In genomic region chr19:39339636-39340035, GRCh38 we compare ENCODE assay signal across 21 cellular contexts. TPM values are rescaled to one million over a fixed set of nuclear protein-coding genes. Genes with fewer than 3 reads are reported as not detected.
DNase-seq lines count a peak whose midpoint lies in the region; ATAC-seq, FAIRE-seq and TF ChIP-seq lines count a peak whose summit lies in the region.
"Had no signal": no experiment of that assay in that cellular context is flagged by ENCODE, and none has a peak within 500 bp of the region (broad histone marks: within the 10 kb centered on the region; RNA-seq: fewer than 3 reads in every experiment).

No MANE protein-coding gene starts in this region.

- H3K4me3 ChIP-seq in bronchial epithelial cell (ENCODE audit: low read depth, low read length) (no peak overlapping the region), H7 (ENCODE audit: insufficient read depth, low read depth, low read length) (no peak overlapping the region)
- H3K4me3 ChIP-seq: sigmoid colon, upper lobe of right lung had no signal

- H3K27me3 Mint-ChIP-seq in natural killer cell treated with Interleukin-12 subunit alpha and Interleukin-12 subunit beta and Interleukin-15 and Interleukin-18, amount 100 ng/mL, for 72 hours = no peaks in the 10 kb centered on the region
- H3K27me3 Mint-ChIP-seq in natural killer cell (ENCODE audit: low read depth in 2 of 2) (no peaks in the 10 kb centered on the region), Calu3 (ENCODE audit: unreplicated experiment) (peaks cover 39% of the 10 kb centered on the region)

- peak; percentile 23 for FAIRE-seq in bronchial epithelial cell (lab: Jason Lieb, UNC)
- FAIRE-seq in urothelium cell line (lab: Jason Lieb, UNC) = peak; percentile 74

- H3K9me3 Mint-ChIP-seq in natural killer cell treated with Interleukin-12 subunit alpha and Interleukin-12 subunit beta and Interleukin-15 and Interleukin-18, amount 100 ng/mL, for 72 hours = no peaks in the 10 kb centered on the region
- H3K9me3 Mint-ChIP-seq in natural killer cell = no peaks in the 10 kb centered on the region
- H3K9me3 Mint-ChIP-seq in Calu3 (ENCODE audit: low read depth, unreplicated experiment) = no peaks in the 10 kb centered on the region

- no peak for DNase-seq in natural killer cell treated with Interleukin-12 subunit alpha and Interleukin-12 subunit beta and Interleukin-15 and Interleukin-18, amount 100 ng/mL, for 72 hours (ENCODE audit: low spot score)
- DNase-seq in natural killer cell (no peak), OCI-M1 (lab: John Stamatoyannopoulos, UW) (peak; percentile 33), bronchial epithelial cell (ENCODE audit: low read depth) (no peak), urothelium cell line (ENCODE audit: low spot score) (no peak), H7 (no peak), Calu3 (no peak)
- DNase-seq: AML-193; cortex of kidney; DMS79 treated with DMSO at 0.1 percent for 48 hours; HCEC 1CT; KG1; NCI-H1436; NCI-H345; nucleus accumbens; sigmoid colon; stimulated activated CD4-positive, alpha-beta T cell treated with anti-CD3 and anti-CD28 coated beads, Interleukin-4, amount 100 ng/mL, for 1 hour; upper lobe of right lung had no signal

- CTCF ChIA-PET in Calu3 (lab: Charles Lee) = no interaction called here

- H3K4me1 Mint-ChIP-seq in natural killer cell treated with Interleukin-12 subunit alpha and Interleukin-12 subunit beta and Interleukin-15 and Interleukin-18, amount 100 ng/mL, for 72 hours (ENCODE audit: low read depth in 2 of 2) = peaks cover 63 to 73% of the 10 kb centered on the region in 2 donors
- H3K4me1 Mint-ChIP-seq in natural killer cell (peaks cover 47 to 63% of the 10 kb centered on the region in 2 donors), Calu3 (ENCODE audit: low read depth, unreplicated experiment) (peaks cover 36% of the 10 kb centered on the region)

- no peak for ATAC-seq in natural killer cell treated with Interleukin-12 subunit alpha and Interleukin-12 subunit beta and Interleukin-15 and Interleukin-18, amount 100 ng/mL, for 72 hours
- no peak for ATAC-seq in natural killer cell
- ATAC-seq in HG03097 (IDR thresholded peaks at IDR 0.05; ENCODE audit: low FRiP score, unreplicated experiment) = no peak
- ATAC-seq: upper lobe of right lung had no signal

- TF ChIP-seq CTCF in natural killer cell (IDR thresholded peaks at IDR 0.05) (no peak), bronchial epithelial cell (IDR thresholded peaks at IDR 0.05; ENCODE audit: insufficient read depth, low read length, severe bottlenecking) (no peak), Calu3 (IDR thresholded peaks at IDR 0.05; ENCODE audit: unreplicated experiment) (no peak)

- H3K27ac Mint-ChIP-seq in natural killer cell treated with Interleukin-12 subunit alpha and Interleukin-12 subunit beta and Interleukin-15 and Interleukin-18, amount 100 ng/mL, for 72 hours = peak overlapping the region; percentile 91 to 97
- H3K27ac Mint-ChIP-seq in natural killer cell (peak overlapping the region in 1 of 2 donors; percentile 27), Calu3 (ENCODE audit: unreplicated experiment) (no peak overlapping the region)

- H3K36me3 ChIP-seq in bronchial epithelial cell (ENCODE audit: control insufficient read depth, insufficient read depth, low read length) (no peaks in the 10 kb centered on the region), H7 (replicated peaks; ENCODE audit: control insufficient read depth, insufficient read depth, low read length) (no peaks in the 10 kb centered on the region)
- H3K36me3 ChIP-seq: sigmoid colon, upper lobe of right lung had no signal

- no peak overlapping the region for H3K4me3 Mint-ChIP-seq in natural killer cell treated with Interleukin-12 subunit alpha and Interleukin-12 subunit beta and Interleukin-15 and Interleukin-18, amount 100 ng/mL, for 72 hours
- no peak overlapping the region for H3K4me3 Mint-ChIP-seq in natural killer cell
- H3K4me3 Mint-ChIP-seq in Calu3 (ENCODE audit: low read depth, unreplicated experiment) = no peak overlapping the region

- intact Hi-C loops in natural killer cell (cut with micrococcal nuclease) = loop anchor here (2.0 to 5.0 kb wide), 2 partner anchors 42 to 97 kb away; partner anchors contain the start of gene IFNL1
- intact Hi-C loops in Calu3 (cut with micrococcal nuclease; ENCODE audit: unreplicated experiment) = no loop called here

- H3K27me3 ChIP-seq in bronchial epithelial cell (ENCODE audit: control insufficient read depth, insufficient read depth, low read length) (no peaks in the 10 kb centered on the region), H7 (ENCODE audit: control insufficient read depth, insufficient read depth, low read length) (no peaks in the 10 kb centered on the region)
- H3K27me3 ChIP-seq: sigmoid colon, upper lobe of right lung had no signal

- peaks cover 10% of the 10 kb centered on the region for H3K36me3 Mint-ChIP-seq in natural killer cell treated with Interleukin-12 subunit alpha and Interleukin-12 subunit beta and Interleukin-15 and Interleukin-18, amount 100 ng/mL, for 72 hours
- H3K36me3 Mint-ChIP-seq in natural killer cell (no peaks in the 10 kb centered on the region), Calu3 (ENCODE audit: insufficient read depth, unreplicated experiment) (peaks cover 35% of the 10 kb centered on the region)

- no TSS peak for BruUV-seq in Calu3 (replicated peaks; lab: Mats Ljungman, UMichigan)

RNA-seq across cellular contexts. Expression of gene SAMD4B, which starts 2.6 kb away (rescaled TPM):
- total RNA-seq in natural killer cell treated with Interleukin-12 subunit alpha and Interleukin-12 subunit beta and Interleukin-15 and Interleukin-18, amount 100 ng/mL, for 72 hours = 10 to 100 TPM; 81.4 to 95.5 TPM
- total RNA-seq in natural killer cell = 10 to 100 TPM; 67.8 to 80.8 (median 78.9) TPM
- total RNA-seq in bronchial epithelial cell = 19.2 and 38.7 TPM in 2 replicates
- total RNA-seq in H7 (2014; rRNA removed; shearing (Covaris generic)) = 113 and 122 TPM in 2 replicates
- 214 and 237 TPM in 2 replicates for total RNA-seq in Calu3 (2022)

RNA-seq across cellular contexts. Expression of gene GMFG, which starts 3.8 kb away (rescaled TPM):
- total RNA-seq in natural killer cell treated with Interleukin-12 subunit alpha and Interleukin-12 subunit beta and Interleukin-15 and Interleukin-18, amount 100 ng/mL, for 72 hours = 100 to 1,000 TPM; 185 to 242 TPM
- total RNA-seq in natural killer cell (100 to 1,000 TPM; 315 to 331 (median 329) TPM), bronchial epithelial cell (not detected in 2 replicates), Calu3 (2022) (not detected in 2 replicates)
- total RNA-seq in H7 (2014; rRNA removed; shearing (Covaris generic)) = 0.63 TPM in 1 of 2 replicates, not detected in the other

RNA-seq across cellular contexts. Expression of gene LRFN1, which starts 19.0 kb away (rescaled TPM):
- 1 to 10 TPM; 2.3 to 4.9 TPM for total RNA-seq in natural killer cell treated with Interleukin-12 subunit alpha and Interleukin-12 subunit beta and Interleukin-15 and Interleukin-18, amount 100 ng/mL, for 72 hours
- total RNA-seq in natural killer cell (10 to 100 TPM in 1 of 3 donors, 1 to 10 TPM in 2; 5.9 to 12.5 (median 6.9) TPM), bronchial epithelial cell (under 0.01 TPM in 2 replicates), Calu3 (2022) (4.0 and 5.6 TPM in 2 replicates)
- total RNA-seq in H7 (2014; rRNA removed; shearing (Covaris generic)) = 1.9 and 2.4 TPM in 2 replicates

RNA-seq across cellular contexts. Expression of gene IFNL1, which starts 43.4 kb away (rescaled TPM):
- total RNA-seq in natural killer cell treated with Interleukin-12 subunit alpha and Interleukin-12 subunit beta and Interleukin-15 and Interleukin-18, amount 100 ng/mL, for 72 hours = under 1 TPM in 1 of 2 donors, not detected in 1; 0.36 TPM
- total RNA-seq in natural killer cell (1 to 10 TPM in 1 of 3 donors, under 1 TPM in 1, not detected in 1; 0.33 to 1.4 TPM), bronchial epithelial cell (not detected in 2 replicates), Calu3 (2022) (1.0 and 1.1 TPM in 2 replicates)
- not detected in 2 replicates for total RNA-seq in H7 (2014; rRNA removed; shearing (Covaris generic))
- total RNA-seq: glomerular endothelial cell, lung microvascular endothelial cell, sigmoid colon, upper lobe of right lung had no signal

RNA-seq across cellular contexts. Expression of gene PAF1, which starts 51.3 kb away (rescaled TPM):
- total RNA-seq in natural killer cell treated with Interleukin-12 subunit alpha and Interleukin-12 subunit beta and Interleukin-15 and Interleukin-18, amount 100 ng/mL, for 72 hours = 10 to 100 TPM; 38.1 to 39.2 TPM
- total RNA-seq in natural killer cell (10 to 100 TPM; 54.3 to 80.9 (median 68.3) TPM), bronchial epithelial cell (31.6 and 59.9 TPM in 2 replicates), Calu3 (2022) (64.3 and 72.7 TPM in 2 replicates)
- 20.7 and 21.6 TPM in 2 replicates for total RNA-seq in H7 (2014; rRNA removed; shearing (Covaris generic))

Comparison
In these comparisons a context has a peak if more than half of its experiments do, and no peak if none do; other contexts are left out.
1. RNA of gene GMFG, which starts 3.8 kb away (total RNA-seq): 315 to 331 TPM in natural killer cell and 185 to 242 TPM in natural killer cell treated with Interleukin-12 subunit alpha and Interleukin-12 subunit beta and Interleukin-15 and Interleukin-18, amount 100 ng/mL, for 72 hours; 0.63 TPM in H7, not detected in bronchial epithelial cell and not detected in Calu3; every median in the first group is over 100 times any median in the second.